ENCODE assay signal across 8 cellular contexts in the genomic region with DNA sequence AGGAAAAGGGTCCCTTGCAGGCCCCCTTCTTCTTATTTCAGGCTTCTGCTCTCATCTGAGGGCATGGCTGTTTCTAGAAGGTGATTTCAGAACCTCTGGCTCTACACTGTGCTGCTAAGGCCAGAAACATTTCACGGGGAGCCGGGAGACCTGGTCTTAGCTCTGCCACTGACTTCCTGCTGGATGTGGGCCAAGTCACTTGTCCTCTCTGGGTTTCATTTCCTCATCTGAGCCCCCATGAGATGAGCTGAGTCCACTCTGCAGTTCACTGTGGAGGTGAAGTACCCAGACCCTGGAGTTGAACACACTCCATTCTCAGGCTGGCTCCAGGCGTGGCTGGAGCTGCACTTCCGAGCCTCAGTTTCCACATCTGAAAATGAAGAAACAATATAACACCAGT. TPM values are rescaled to one million over a fixed set of nuclear protein-coding genes. Genes with fewer than 3 reads are reported as not detected.
DNase-seq lines count a peak whose midpoint lies in the region; ATAC-seq and TF ChIP-seq lines count a peak whose summit lies in the region.

No MANE protein-coding gene starts in this region.

- H3K27ac Mint-ChIP-seq in mesothelial cell of epicardium: peak overlapping the region; percentile 50

- DNase-seq in EL (peak; percentile 29), HCT116 (ENCODE audit: low read depth, low spot score) (no peak), Panc1 (ENCODE audit: low read depth, low spot score) (no peak), mesothelial cell of epicardium (ENCODE audit: low spot score in 2 of 2, unreplicated experiment in 2 of 2) (no peak), HK-2 (ENCODE audit: unreplicated experiment) (no peak), NCI-H2081 treated with DMSO at 0.1 percent for 48 hours (lab: John Stamatoyannopoulos, UW) (no peak), NCI-H1105 treated with DMSO at 0.1 percent for 48 hours (lab: John Stamatoyannopoulos, UW) (no peak)
- DNase-seq in activated effector memory CD4-positive, alpha-beta T cell treated with Interleukin-2 at 50 U/mL for 16 hours: no peak

- TF ChIP-seq CTCF in HCT116 (IDR thresholded peaks at IDR 0.05 in 2 of 3, conservative IDR thresholded peaks at IDR 0.05 in 1 of 3; ENCODE audit: borderline replicate concordance in 1 of 3, insufficient read depth in 1 of 3, low read depth in 2 of 3, low read length in 2 of 3) (no peak), Panc1 (IDR thresholded peaks at IDR 0.05) (no peak), mesothelial cell of epicardium (IDR thresholded peaks at IDR 0.05; ENCODE audit: unreplicated experiment) (no peak)

- no peaks in the 10 kb centered on the region for H4K20me1 ChIP-seq in HCT116 (ENCODE audit: insufficient read depth)

- H3K4me1 Mint-ChIP-seq in mesothelial cell of epicardium: peaks cover 33% of the 10 kb centered on the region

- H3K79me2 ChIP-seq in HCT116 (ENCODE audit: insufficient read depth, low read length): no peaks in the 10 kb centered on the region

- intact Hi-C loops in HCT116 (cut with micrococcal nuclease): no loop called here
- intact Hi-C loops in Panc1 (cut with micrococcal nuclease; ENCODE audit: unreplicated experiment): no loop called here

- H3K36me3 ChIP-seq in HCT116 (ENCODE audit: control insufficient read depth in 1 of 2, insufficient read depth in 2 of 2, low read length in 2 of 2) (no peaks in the 10 kb centered on the region), Panc1 (ENCODE audit: control insufficient read depth, insufficient read depth, low read length) (no peaks in the 10 kb centered on the region)

- H3K9me3 ChIP-seq in HCT116 (ENCODE audit: control insufficient read depth in 1 of 2, insufficient read depth in 1 of 2, low read depth in 1 of 2, low read length in 2 of 2) (no peaks in the 10 kb centered on the region), Panc1 (ENCODE audit: control insufficient read depth, insufficient read depth, low read depth, low read length) (no peaks in the 10 kb centered on the region)

- no peaks in the 10 kb centered on the region for H3K9me3 Mint-ChIP-seq in mesothelial cell of epicardium

- in situ Hi-C loops in Panc1 (cut with HindIII; ENCODE audit: low pct_unique_long_range_greater_than_20kb, low sequenced_read_pairs): no loop called here

- no peaks in the 10 kb centered on the region for H3K36me3 Mint-ChIP-seq in mesothelial cell of epicardium

- H3K4me1 ChIP-seq in HCT116 (ENCODE audit: control insufficient read depth in 1 of 2, insufficient read depth in 2 of 2, low read length in 2 of 2) (peaks cover 17 to 51% of the 10 kb centered on the region in 2 experiments), Panc1 (ENCODE audit: control insufficient read depth, insufficient read depth, low read length) (peaks cover 44% of the 10 kb centered on the region)

- CTCF ChIA-PET in HCT116 (lab: Charles Lee): no interaction called here
- CTCF ChIA-PET in Panc1 (lab: Charles Lee): interaction anchor here (0.5 kb wide), 1 partner anchor 80 kb away, joined by 5 read pairs; no protein-coding TSS in a partner anchor

- H3K4me3 ChIP-seq in HCT116 (replicated peaks in 1 of 2; ENCODE audit: low read depth in 1 of 2, low read length in 2 of 2) (no peak overlapping the region), Panc1 (ENCODE audit: low read depth in 2 of 2, low read length in 2 of 2) (no peak overlapping the region)

- no peak overlapping the region for H3K4me3 Mint-ChIP-seq in mesothelial cell of epicardium

- H3K27me3 Mint-ChIP-seq in mesothelial cell of epicardium (ENCODE audit: low read depth): peaks cover 1% of the 10 kb centered on the region

- TF ChIP-seq POLR2A in HCT116 (IDR thresholded peaks at IDR 0.05; ENCODE audit: borderline replicate concordance, extremely low read depth, insufficient read depth, insufficient read length): no peak

- H2AFZ ChIP-seq in HCT116 (ENCODE audit: low read depth, low read length, poor library complexity, severe bottlenecking): no peak overlapping the region

- ATAC-seq in HCT116: no peak
- ATAC-seq in Panc1: no peak

- peak overlapping the region; percentile 71 for H3K4me2 ChIP-seq in HCT116 (ENCODE audit: low read length)

- no peaks in the 10 kb centered on the region for H3K27me3 ChIP-seq in HCT116 (ENCODE audit: insufficient read depth, low read length)
- no peaks in the 10 kb centered on the region for H3K27me3 ChIP-seq in Panc1 (ENCODE audit: control insufficient read depth, insufficient read depth, low read length)

- no peak overlapping the region for H3K27ac ChIP-seq in HCT116 (ENCODE audit: low read depth, low read length)
- peak overlapping the region; percentile 87 for H3K27ac ChIP-seq in Panc1 (ENCODE audit: low read length)

- BruUV-seq in HCT116 (replicated peaks; lab: Mats Ljungman, UMichigan): no TSS peak
- BruUV-seq in Panc1 (replicated peaks; lab: Mats Ljungman, UMichigan): no TSS peak

- POLR2A ChIA-PET in HCT116 (lab: Charles Lee) (interaction anchor here (1.6 to 2.3 kb wide), 2 partner anchors 16 to 17 kb away, joined by 4 to 6 read pairs; no protein-coding TSS in a partner anchor), Panc1 (lab: Charles Lee) (interaction anchor here (0.6 kb wide), 1 partner anchor 28 kb away, joined by 3 read pairs; no protein-coding TSS in a partner anchor)

- RAD21 ChIA-PET in HCT116 (lab: Charles Lee; ENCODE audit: low non-redundant PET in 1 of 2, low total read pairs in 2 of 2, uncharacterized antibody in 2 of 2, unreplicated experiment in 2 of 2): no interaction called here

- no peak for TF ChIP-seq RAD21 in HCT116 (IDR thresholded peaks at IDR 0.05; ENCODE audit: low read depth)

- no peak overlapping the region for H3K9ac ChIP-seq in HCT116 (ENCODE audit: low read length)

- H3K9me2 ChIP-seq in HCT116 (ENCODE audit: insufficient read depth): no peaks in the 10 kb centered on the region

TF ChIP-seq in HCT116, 20 proteins besides CTCF, POLR2A, EP300 and RAD21:
- TF ChIP-seq FOSL1 (IDR thresholded peaks at IDR 0.05; ENCODE audit: low read depth): no peak
- no peak for TF ChIP-seq EGR1 (IDR thresholded peaks at IDR 0.05; ENCODE audit: low read depth)
- no peak for TF ChIP-seq ELF1 (IDR thresholded peaks at IDR 0.05; ENCODE audit: borderline replicate concordance, low read depth)
- no peak for TF ChIP-seq ZNF274 (IDR thresholded peaks at IDR 0.05; ENCODE audit: low read depth, low read length)
- no peak for TF ChIP-seq ZFX (IDR thresholded peaks at IDR 0.05)
- TF ChIP-seq TCF7L2 (IDR thresholded peaks at IDR 0.05; ENCODE audit: borderline replicate concordance, extremely low read depth, insufficient read depth, insufficient read length): no peak
- TF ChIP-seq EZH2 (IDR thresholded peaks at IDR 0.05): no peak

RNA-seq across cellular contexts. Expression of gene PADI1, which starts 2.1 kb away (rescaled TPM):
- 0.37 TPM for total RNA-seq in HCT116 (2021; ENCODE audit: unreplicated experiment)
- polyA plus RNA-seq in HCT116 (2012): 0.05 and 0.08 TPM in 2 replicates
- total RNA-seq in Panc1 (2021; ENCODE audit: unreplicated experiment): 2.3 TPM
- 2.6 TPM for polyA plus RNA-seq in Panc1 (2012; ENCODE audit: insufficient read length)
- total RNA-seq in mesothelial cell of epicardium: 0.09 TPM in 1 of 3 replicates, not detected in the others

RNA-seq across cellular contexts. Expression of gene PADI3, which starts 41.9 kb away (rescaled TPM):
- total RNA-seq in HCT116 (2021; ENCODE audit: unreplicated experiment) (0.93 TPM), Panc1 (2021; ENCODE audit: unreplicated experiment) (3.4 TPM), mesothelial cell of epicardium (0.07 TPM in 1 of 3 replicates, not detected in the others)
- polyA plus RNA-seq in HCT116 (2012): 0.52 and 1.3 TPM in 2 replicates
- 4.4 TPM for polyA plus RNA-seq in Panc1 (2012; ENCODE audit: insufficient read length)
